ENCODE assay signal across 10 cellular contexts in the genomic region with DNA sequence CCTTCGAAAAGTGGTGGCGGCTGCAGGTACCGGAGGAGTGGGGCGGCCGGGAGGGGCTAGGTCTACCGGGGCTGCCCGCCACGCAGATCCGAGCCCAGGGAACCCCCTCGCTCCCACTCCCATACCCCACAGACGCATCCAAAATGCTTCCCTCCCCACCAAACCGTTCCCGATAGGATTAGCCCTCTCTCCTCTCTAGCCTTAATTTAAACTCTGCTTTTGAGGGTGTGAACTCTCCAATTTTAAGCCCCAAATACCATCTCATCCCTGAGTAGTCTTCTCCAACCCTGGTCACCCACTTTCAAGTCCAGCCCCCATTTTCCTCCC. TPM values are rescaled to one million over a fixed set of nuclear protein-coding genes. Genes with fewer than 3 reads are reported as not detected.
DNase-seq lines count a peak whose midpoint lies in the region; ATAC-seq, FAIRE-seq and TF ChIP-seq lines count a peak whose summit lies in the region.
"Had no signal": no experiment of that assay in that cellular context is flagged by ENCODE, and none has a peak within 500 bp of the region (broad histone marks: within the 10 kb centered on the region; RNA-seq: fewer than 3 reads in every experiment).

No MANE protein-coding gene starts in this region.

- H3K9me2 ChIP-seq in HCT116 (ENCODE audit: insufficient read depth), result no peaks in the 10 kb centered on the region

- DNase-seq in HCT116 (ENCODE audit: low read depth, low spot score) (no peak), spleen (no peak), HT-29 (ENCODE audit: low spot score) (no peak), D721Med (ENCODE audit: insufficient read length, low spot score) (no peak)
- DNase-seq: NCI-H748 treated with DMSO at 0.1 percent for 48 hours had no signal

- TF ChIP-seq POLR2A in HCT116 (IDR thresholded peaks at IDR 0.05; ENCODE audit: borderline replicate concordance, extremely low read depth, insufficient read depth, insufficient read length) (no peak), spleen (IDR thresholded peaks at IDR 0.05) (no peak)

- H3K27me3 ChIP-seq in HCT116 (ENCODE audit: insufficient read depth, low read length) (no peaks in the 10 kb centered on the region), spleen (replicated peaks in 1 of 7) (peaks cover 0 to 51% (median 1%) of the 10 kb centered on the region in 7 donors)

- H3K36me3 Mint-ChIP-seq in activated T-helper 17 cell treated with anti-CD3 and anti-CD28 coated beads, Interleukin-2, amount 50 U/mL, for 72 hours (ENCODE audit: low read depth), result no peaks in the 10 kb centered on the region

- H3K4me1 ChIP-seq in HCT116 (ENCODE audit: control insufficient read depth in 1 of 2, insufficient read depth in 2 of 2, low read length in 2 of 2), result peaks cover 11 to 25% of the 10 kb centered on the region in 2 experiments
- H3K4me1 ChIP-seq in spleen, result peaks cover 5 to 59% (median 31%) of the 10 kb centered on the region in 6 donors

- no peaks in the 10 kb centered on the region for H4K20me1 ChIP-seq in HCT116 (ENCODE audit: insufficient read depth)

- peaks cover 10% of the 10 kb centered on the region for H3K27me3 Mint-ChIP-seq in activated T-helper 17 cell treated with anti-CD3 and anti-CD28 coated beads, Interleukin-2, amount 50 U/mL, for 72 hours

- intact Hi-C loops in HCT116 (cut with micrococcal nuclease) (no loop called here), spleen (cut with DNase I; ENCODE audit: low total_unique reads) (no loop called here)

- no peaks in the 10 kb centered on the region; the same call in 1 of the 2 replicates for H3K79me2 ChIP-seq in HCT116 (ENCODE audit: insufficient read depth, low read length)

- no peak overlapping the region for H2AFZ ChIP-seq in HCT116 (ENCODE audit: low read depth, low read length, poor library complexity, severe bottlenecking)

- BruUV-seq in HCT116 (replicated peaks; lab: Mats Ljungman, UMichigan), result no TSS peak

- H3K4me1 Mint-ChIP-seq in activated T-helper 17 cell treated with anti-CD3 and anti-CD28 coated beads, Interleukin-2, amount 50 U/mL, for 72 hours, result peaks cover 18% of the 10 kb centered on the region

- H3K9me3 Mint-ChIP-seq in activated T-helper 17 cell treated with anti-CD3 and anti-CD28 coated beads, Interleukin-2, amount 50 U/mL, for 72 hours, result no peaks in the 10 kb centered on the region

- peak overlapping the region; percentile 79 for H3K4me3 Mint-ChIP-seq in activated T-helper 17 cell treated with anti-CD3 and anti-CD28 coated beads, Interleukin-2, amount 50 U/mL, for 72 hours

- 15 to 19% (median 17%) methylated on average over 8 to 13 of the region's 13 CpGs for WGBS in spleen, 5 donors

- H3K4me3 ChIP-seq in HCT116 (replicated peaks in 1 of 2; ENCODE audit: low read depth in 1 of 2, low read length in 2 of 2), result peak overlapping the region; percentile 68 to 73
- H3K4me3 ChIP-seq in iPS-18c (ENCODE audit: insufficient read depth, low read depth, low read length), result peak overlapping the region; percentile 67; the same call in 1 of the 2 replicates
- peak overlapping the region; percentile 60 to 91 (median 80) for H3K4me3 ChIP-seq in spleen

- ATAC-seq in HCT116, result no peak
- no peak for ATAC-seq in activated T-helper 17 cell treated with anti-CD3 and anti-CD28 coated beads, Interleukin-2, amount 50 U/mL, for 72 hours (replicated peaks)
- no peak for ATAC-seq in HG03378 (IDR thresholded peaks at IDR 0.05; ENCODE audit: unreplicated experiment)
- ATAC-seq in GM19467 (IDR thresholded peaks at IDR 0.05; ENCODE audit: unreplicated experiment), result no peak

- H3K9me3 ChIP-seq in HCT116 (ENCODE audit: control insufficient read depth in 1 of 2, insufficient read depth in 1 of 2, low read depth in 1 of 2, low read length in 2 of 2) (no peaks in the 10 kb centered on the region), iPS-18c (ENCODE audit: control insufficient read depth, insufficient read depth, low read length) (peaks cover 2% of the 10 kb centered on the region), spleen (no peaks in the 10 kb centered on the region)

- TF ChIP-seq RAD21 in HCT116 (IDR thresholded peaks at IDR 0.05; ENCODE audit: low read depth), result no peak

- TF ChIP-seq CTCF in HCT116 (IDR thresholded peaks at IDR 0.05 in 2 of 3, conservative IDR thresholded peaks at IDR 0.05 in 1 of 3; ENCODE audit: borderline replicate concordance in 1 of 3, insufficient read depth in 1 of 3, low read depth in 2 of 3, low read length in 2 of 3) (no peak), spleen (IDR thresholded peaks at IDR 0.05 in 8 of 11, conservative IDR thresholded peaks at IDR 0.05 in 3 of 11) (no peak), D721Med (IDR thresholded peaks at IDR 0.05; ENCODE audit: insufficient read depth, missing control alignments) (no peak)

- peak overlapping the region; percentile 52; the same call in 1 of the 2 replicates for H3K27ac ChIP-seq in HCT116 (ENCODE audit: low read depth, low read length)
- peak overlapping the region in 6 of 8 donors; percentile 45 to 87 (median 81) for H3K27ac ChIP-seq in spleen

- peak overlapping the region; percentile 99 for H3K4me2 ChIP-seq in HCT116 (ENCODE audit: low read length)

- H3K27ac Mint-ChIP-seq in activated T-helper 17 cell treated with anti-CD3 and anti-CD28 coated beads, Interleukin-2, amount 50 U/mL, for 72 hours, result peak overlapping the region; percentile 60

- no peaks in the 10 kb centered on the region for H3K36me3 ChIP-seq in HCT116 (ENCODE audit: control insufficient read depth in 1 of 2, insufficient read depth in 2 of 2, low read length in 2 of 2)
- peaks cover 0 to 6% (median 0%) of the 10 kb centered on the region in 6 donors for H3K36me3 ChIP-seq in spleen

- no peak for FAIRE-seq in D721Med (lab: Jason Lieb, UNC)
- FAIRE-seq: colon had no signal

- peak overlapping the region; percentile 80 for H3K9ac ChIP-seq in HCT116 (ENCODE audit: low read length)

- POLR2A ChIA-PET in HCT116 (lab: Charles Lee), result no interaction called here

- RAD21 ChIA-PET in HCT116 (lab: Charles Lee; ENCODE audit: low non-redundant PET in 1 of 2, low total read pairs in 2 of 2, uncharacterized antibody in 2 of 2, unreplicated experiment in 2 of 2), result no interaction called here

- CTCF ChIA-PET in HCT116 (lab: Charles Lee), result no interaction called here

TF ChIP-seq in HCT116, 20 proteins besides CTCF, POLR2A, EP300 and RAD21 (continues in another document):
- TF ChIP-seq YY1 (IDR thresholded peaks at IDR 0.05; ENCODE audit: extremely low read depth, insufficient replicate concordance, low read depth, low read length) (no peak), SP1 (IDR thresholded peaks at IDR 0.05; ENCODE audit: low read depth) (no peak), ELF1 (IDR thresholded peaks at IDR 0.05; ENCODE audit: borderline replicate concordance, low read depth) (no peak), CBX3 (IDR thresholded peaks at IDR 0.05; ENCODE audit: low read depth) (no peak), ZNF274 (IDR thresholded peaks at IDR 0.05; ENCODE audit: low read depth, low read length) (no peak), JUND (IDR thresholded peaks at IDR 0.05) (no peak), CEBPB (IDR thresholded peaks at IDR 0.05; ENCODE audit: low read depth) (no peak)
- TF ChIP-seq, protein P1, sequence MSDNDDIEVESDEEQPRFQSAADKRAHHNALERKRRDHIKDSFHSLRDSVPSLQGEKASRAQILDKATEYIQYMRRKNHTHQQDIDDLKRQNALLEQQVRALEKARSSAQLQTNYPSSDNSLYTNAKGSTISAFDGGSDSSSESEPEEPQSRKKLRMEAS (IDR thresholded peaks at IDR 0.05), result no peak; the same call in 1 of the 2 replicates

RNA-seq across cellular contexts. Expression of a gene that starts 0.3 kb away (rescaled TPM):
- total RNA-seq in HCT116 (2021; ENCODE audit: unreplicated experiment), result 44.8 TPM
- 60.4 and 64.3 TPM in 2 replicates for polyA plus RNA-seq in HCT116 (2012)
- total RNA-seq in activated T-helper 17 cell treated with anti-CD3 and anti-CD28 coated beads, Interleukin-2, amount 50 U/mL, for 72 hours, result 1 to 10 TPM; 2.7 to 6.7 TPM
- 100 to 1,000 TPM in 1 of 7 donors, 10 to 100 TPM in 6; 45.5 to 104 (median 70.5) TPM for total RNA-seq in spleen
- 10 to 100 TPM; 11.5 to 29.0 (median 17.2) TPM for polyA plus RNA-seq in spleen
- total RNA-seq in HT-29 (2014; rRNA removed; shearing (Covaris generic)), result 11.5 and 12.7 TPM in 2 replicates

RNA-seq across cellular contexts. Expression of a gene that starts 0.4 kb away (rescaled TPM):
- total RNA-seq in HCT116 (2021; ENCODE audit: unreplicated experiment) (2.8 TPM), spleen (10 to 100 TPM in 1 of 7 donors, 1 to 10 TPM in 6; 3.8 to 11.5 (median 5.2) TPM)
- 1.6 and 2.7 TPM in 2 replicates for polyA plus RNA-seq in HCT116 (2012)
- total RNA-seq in activated T-helper 17 cell treated with anti-CD3 and anti-CD28 coated beads, Interleukin-2, amount 50 U/mL, for 72 hours, result under 1 TPM in 1 of 2 donors, not detected in 1; 0.42 TPM
- polyA plus RNA-seq in spleen, result 1 to 10 TPM; 1.8 to 3.1 (median 2.2) TPM
- total RNA-seq in HT-29 (2014; rRNA removed; shearing (Covaris generic)), result 0.18 and 0.86 TPM in 2 replicates

RNA-seq across cellular contexts. Expression of a gene that starts 8.8 kb away (rescaled TPM):
- total RNA-seq in HCT116 (2021; ENCODE audit: unreplicated experiment) (13.7 TPM), spleen (10 to 100 TPM; 17.1 to 42.7 (median 22.3) TPM)
- 16.6 and 19.1 TPM in 2 replicates for polyA plus RNA-seq in HCT116 (2012)
- 10 to 100 TPM; 25.3 to 25.7 TPM for total RNA-seq in activated T-helper 17 cell treated with anti-CD3 and anti-CD28 coated beads, Interleukin-2, amount 50 U/mL, for 72 hours
- polyA plus RNA-seq in spleen, result 10 to 100 TPM; 42.9 to 47.1 (median 43.8) TPM
- total RNA-seq in HT-29 (2014; rRNA removed; shearing (Covaris generic)), result 27.8 and 35.0 TPM in 2 replicates

RNA-seq across cellular contexts. Expression of a gene that starts 29.6 kb away (rescaled TPM):
- 70.8 TPM for total RNA-seq in HCT116 (2021; ENCODE audit: unreplicated experiment)
- polyA plus RNA-seq in HCT116 (2012), result 74.1 and 74.4 TPM in 2 replicates
- 100 to 1,000 TPM; 281 to 307 TPM for total RNA-seq in activated T-helper 17 cell treated with anti-CD3 and anti-CD28 coated beads, Interleukin-2, amount 50 U/mL, for 72 hours
- 100 to 1,000 TPM; 117 to 416 (median 226) TPM for total RNA-seq in spleen
- polyA plus RNA-seq in spleen, result 100 to 1,000 TPM in 2 of 3 donors, 10 to 100 TPM in 1; 61.4 to 127 (median 120) TPM
- 30.4 and 32.3 TPM in 2 replicates for total RNA-seq in HT-29 (2014; rRNA removed; shearing (Covaris generic))

RNA-seq across cellular contexts. Expression of a gene that starts 31.7 kb away (rescaled TPM):
- total RNA-seq in HCT116 (2021; ENCODE audit: unreplicated experiment) (not detected), spleen (not detected)
- not detected in 2 replicates for polyA plus RNA-seq in HCT116 (2012)
- not detected for total RNA-seq in activated T-helper 17 cell treated with anti-CD3 and anti-CD28 coated beads, Interleukin-2, amount 50 U/mL, for 72 hours
- not detected for polyA plus RNA-seq in spleen
- 0.44 and 0.61 TPM in 2 replicates for total RNA-seq in HT-29 (2014; rRNA removed; shearing (Covaris generic))
